ENCODE assay signal across 7 cellular contexts in genomic region chr21:46273341-46273740, GRCh38.
"Had no signal": no experiment of that assay in that cellular context is flagged by ENCODE, and none has a peak within 500 bp of the region (broad histone marks: within the 10 kb centered on the region; RNA-seq: fewer than 3 reads in every experiment).

No MANE protein-coding gene starts in this region.

- ATAC-seq: GM23338 had no signal

- H3K27ac Mint-ChIP-seq: GM23338 had no signal

- H3K4me3 ChIP-seq: GM23338 had no signal

- H3K27ac ChIP-seq: HL-60, KMS-11 had no signal

- H3K4me3 Mint-ChIP-seq: GM23338, H9 had no signal

- H3K4me1 Mint-ChIP-seq: GM23338, H9 had no signal

- DNase-seq: H9, HCEC 1CT, IMR-90, KBM-7 had no signal

- H3K9me3 Mint-ChIP-seq: GM23338, H9 had no signal
